In genomic region chr22:43828711-43829447, GRCh38 we compare ENCODE assay signal across 10 cellular contexts. TPM values are rescaled to one million over a fixed set of nuclear protein-coding genes. Genes with fewer than 3 reads are reported as not detected.
DNase-seq lines count a peak whose midpoint lies in the region; ATAC-seq and TF ChIP-seq lines count a peak whose summit lies in the region.
"Had no signal": no experiment of that assay in that cellular context is flagged by ENCODE, and none has a peak within 500 bp of the region (broad histone marks: within the 10 kb centered on the region; RNA-seq: fewer than 3 reads in every experiment).

No MANE protein-coding gene starts in this region.

- H3K9me3 ChIP-seq in IMR-90 (ENCODE audit: control insufficient read depth, insufficient read depth, low read length) = no peaks in the 10 kb centered on the region

- no peak for TF ChIP-seq RAD21 in IMR-90 (IDR thresholded peaks at IDR 0.05; ENCODE audit: low read length)

- TF ChIP-seq CTCF in IMR-90 (conservative IDR thresholded peaks at IDR 0.05; ENCODE audit: low read depth, low read length) = peak; percentile 32; the same call in 1 of the 2 replicates
- TF ChIP-seq CTCF in chondrocyte (IDR thresholded peaks at IDR 0.05) = peak; percentile 61

- BruUV-seq in IMR-90 (replicated peaks; lab: Mats Ljungman, UMichigan) = no TSS peak

- peaks cover 44% of the 10 kb centered on the region for H3K4me1 ChIP-seq in IMR-90 (ENCODE audit: control insufficient read depth, insufficient read depth, low read length)

- H3K14ac ChIP-seq in IMR-90 (replicated peaks; ENCODE audit: low read depth, low read length) = no peak overlapping the region

- peak overlapping the region; percentile 56; the same call in 1 of the 2 replicates for H4K91ac ChIP-seq in IMR-90 (ENCODE audit: insufficient read depth, low read depth, low read length)

- WGBS in IMR-90 (ENCODE audit: extremely low coverage in 2 of 2, insufficient read length in 1 of 2), 2 experiments = 36% methylated on average over 4 of the region's 19 CpGs; no CpG with 5 or more reads in 1 of the 2 experiments

- H3K79me1 ChIP-seq in IMR-90 (ENCODE audit: low read depth in 1 of 2, low read length in 2 of 2) = no peaks in the 10 kb centered on the region

- peak overlapping the region; percentile 21; the same call in 1 of the 2 replicates for H2BK20ac ChIP-seq in IMR-90 (ENCODE audit: low read depth, low read length)

- TF ChIP-seq POLR2A in IMR-90 (IDR thresholded peaks at IDR 0.05; ENCODE audit: low read depth, low read length) = no peak

- H4K20me1 ChIP-seq in IMR-90 (ENCODE audit: insufficient read depth, low read length) = no peaks in the 10 kb centered on the region; the same call in 1 of the 2 replicates

- H2AK5ac ChIP-seq in IMR-90 (ENCODE audit: low read depth, low read length) = peak overlapping the region; percentile 73; the same call in 1 of the 2 replicates

- dilution Hi-C loops in IMR-90 (cut with HindIII; ENCODE audit: low sequenced_read_pairs, unreplicated experiment) = no loop called here

- H3K27me3 Mint-ChIP-seq in chondrocyte (ENCODE audit: low read depth) = no peaks in the 10 kb centered on the region

- no peak overlapping the region for H3K4me3 Mint-ChIP-seq in chondrocyte (ENCODE audit: unreplicated experiment)

- peak overlapping the region; percentile 60 for H2BK120ac ChIP-seq in IMR-90 (ENCODE audit: low read depth, low read length)

- H2AFZ ChIP-seq in IMR-90 (replicated peaks; ENCODE audit: low read length, poor library complexity) = peak overlapping the region; percentile 73

- intact Hi-C loops in IMR-90 (cut with micrococcal nuclease) = no loop called here

- peak overlapping the region; percentile 11; the same call in 1 of the 2 replicates for H3K4me2 ChIP-seq in IMR-90 (ENCODE audit: low read depth, low read length)

- CTCF ChIA-PET in IMR-90 (lab: Yijun Ruan, JAX) = interaction anchor here (0.5 kb wide), 1 partner anchor 134 kb away, joined by 4 read pairs; no protein-coding TSS in a partner anchor

- peak overlapping the region; percentile 56 for H2BK5ac ChIP-seq in IMR-90 (ENCODE audit: low read depth, low read length, poor library complexity, severe bottlenecking)

- peak overlapping the region; percentile 57 for H3K4ac ChIP-seq in IMR-90 (ENCODE audit: low read depth, low read length)

- in situ Hi-C loops in IMR-90 (cut with MboI; ENCODE audit: low sequenced_read_pairs) = no loop called here

- 0 out of 2 replicates have a peak overlapping the region, but pooled peaks have one; percentile 18 for H3K23ac ChIP-seq in IMR-90 (ENCODE audit: low read depth, low read length)

- POLR2A ChIA-PET in IMR-90 (lab: Charles Lee; ENCODE audit: unreplicated experiment) = no interaction called here

- DNase-seq in IMR-90 = peak; percentile 81
- DNase-seq in chondrocyte (ENCODE audit: low spot score) = no peak
- peak; percentile 60 for DNase-seq in iPS-NIHi7 (ENCODE audit: extremely low spot score)
- no peak for DNase-seq in activated naive CD4-positive, alpha-beta T cell (lab: John Stamatoyannopoulos, UW)
- DNase-seq: NCI-H1930; stimulated activated CD4-positive, alpha-beta T cell treated with anti-CD3 and anti-CD28 coated beads, Interleukin-15, amount 100 ng/mL, for 24 hours had no signal

- H3K27me3 ChIP-seq in IMR-90 (ENCODE audit: control insufficient read depth, insufficient read depth, low read length) = no peaks in the 10 kb centered on the region

- no peaks in the 10 kb centered on the region for H3K9me3 Mint-ChIP-seq in chondrocyte (ENCODE audit: low read depth)

- no peaks in the 10 kb centered on the region for H3K36me3 Mint-ChIP-seq in chondrocyte (ENCODE audit: low read depth)

- H3K27ac Mint-ChIP-seq in chondrocyte (ENCODE audit: unreplicated experiment) = peak overlapping the region; percentile 67

- no peak overlapping the region for H2AK9ac ChIP-seq in IMR-90 (replicated peaks; ENCODE audit: low read depth, low read length, poor library complexity)

- peak overlapping the region; percentile 15 to 77; a peak in 3 of 4 replicates for H4K8ac ChIP-seq in IMR-90 (ENCODE audit: low read depth in 2 of 2, low read length in 2 of 2)

- H3K9me1 ChIP-seq in IMR-90 (ENCODE audit: insufficient read depth, low read length) = peaks cover 13% of the 10 kb centered on the region

- no peak overlapping the region for H3K56ac ChIP-seq in IMR-90 (ENCODE audit: extremely low read depth, insufficient read depth, low read length)

- H3K18ac ChIP-seq in IMR-90 (ENCODE audit: low read depth, low read length) = peak overlapping the region; percentile 22

- peaks cover 47% of the 10 kb centered on the region for H3K4me1 Mint-ChIP-seq in chondrocyte (ENCODE audit: low read depth)

- ATAC-seq in IMR-90 (ENCODE audit: low read depth) = peak; percentile 62
- no peak for ATAC-seq in HG02870 (IDR thresholded peaks at IDR 0.05; ENCODE audit: unreplicated experiment)
- no peak for ATAC-seq in HG03097 (IDR thresholded peaks at IDR 0.05; ENCODE audit: low FRiP score, unreplicated experiment)
- ATAC-seq in GM18868 (IDR thresholded peaks at IDR 0.05; ENCODE audit: unreplicated experiment) = no peak

- H3K9ac ChIP-seq in IMR-90 (ENCODE audit: low read depth, low read length) = no peak overlapping the region

- H3K27ac ChIP-seq in IMR-90 (ENCODE audit: insufficient read depth, low read length) (peak overlapping the region; percentile 69), temporal lobe (ENCODE audit: low read depth, low read length) (peak overlapping the region; percentile 44)

- H2BK15ac ChIP-seq in IMR-90 (ENCODE audit: low read depth, low read length) = no peak overlapping the region

- H3K36me3 ChIP-seq in IMR-90 (ENCODE audit: control insufficient read depth, insufficient read depth, low read length) = no peaks in the 10 kb centered on the region

- H4K5ac ChIP-seq in IMR-90 (ENCODE audit: low read depth, low read length) = peak overlapping the region; percentile 31; the same call in 1 of the 2 replicates

- H3K4me3 ChIP-seq in IMR-90 (ENCODE audit: insufficient read depth, low read depth, low read length) = no peak overlapping the region

TF ChIP-seq in IMR-90, 13 proteins besides CTCF, POLR2A, EP300 and RAD21:
- TF ChIP-seq RCOR1 (IDR thresholded peaks at IDR 0.05; ENCODE audit: insufficient replicate concordance, low read length) = no peak
- no peak for TF ChIP-seq ELK1 (IDR thresholded peaks at IDR 0.05; ENCODE audit: borderline replicate concordance, low read depth, low read length)
- no peak for TF ChIP-seq NFE2L2 (IDR thresholded peaks at IDR 0.05; ENCODE audit: low read depth, low read length)
- TF ChIP-seq MAZ (IDR thresholded peaks at IDR 0.05; ENCODE audit: borderline replicate concordance, low read depth, low read length) = no peak; the same call in 1 of the 2 replicates
- no peak for TF ChIP-seq MXI1 (IDR thresholded peaks at IDR 0.05; ENCODE audit: borderline replicate concordance, low read depth, low read length)
- TF ChIP-seq RFX5 (IDR thresholded peaks at IDR 0.05; ENCODE audit: low read depth, low read length) = no peak
- TF ChIP-seq, protein P1, sequence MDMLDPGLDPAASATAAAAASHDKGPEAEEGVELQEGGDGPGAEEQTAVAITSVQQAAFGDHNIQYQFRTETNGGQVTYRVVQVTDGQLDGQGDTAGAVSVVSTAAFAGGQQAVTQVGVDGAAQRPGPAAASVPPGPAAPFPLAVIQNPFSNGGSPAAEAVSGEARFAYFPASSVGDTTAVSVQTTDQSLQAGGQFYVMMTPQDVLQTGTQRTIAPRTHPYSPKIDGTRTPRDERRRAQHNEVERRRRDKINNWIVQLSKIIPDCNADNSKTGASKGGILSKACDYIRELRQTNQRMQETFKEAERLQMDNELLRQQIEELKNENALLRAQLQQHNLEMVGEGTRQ (IDR thresholded peaks at IDR 0.05; ENCODE audit: low read depth, low read length) = no peak
- no peak for TF ChIP-seq BHLHE40 (IDR thresholded peaks at IDR 0.05; ENCODE audit: low read depth, low read length)
- no peak for TF ChIP-seq MAFK (IDR thresholded peaks at IDR 0.05; ENCODE audit: low read depth, low read length)
- no peak for TF ChIP-seq FOS (IDR thresholded peaks at IDR 0.05; ENCODE audit: low read depth, low read length)
- TF ChIP-seq CHD1 (IDR thresholded peaks at IDR 0.05; ENCODE audit: low read depth, low read length) = no peak
- no peak for TF ChIP-seq SMC3 (IDR thresholded peaks at IDR 0.05; ENCODE audit: low read depth, low read length)
- TF ChIP-seq CEBPB (IDR thresholded peaks at IDR 0.05; ENCODE audit: low read depth, low read length) = no peak

RNA-seq across cellular contexts. Expression of gene EFCAB6, which starts 16.8 kb away (rescaled TPM):
- total RNA-seq in IMR-90 (2012; rRNA removed) (1.1 TPM in 2 replicates), chondrocyte (0.49 to 1.5 TPM (median 1.1 TPM) in 3 replicates), temporal lobe (7.6 TPM)
- 0.30 and 0.44 TPM in 2 replicates for polyA plus RNA-seq in IMR-90 (2012; rRNA removed)
- 0.15 and 0.18 TPM in 2 replicates for polyA plus RNA-seq in IMR-90 (2012; cell fraction: cytosol; rRNA removed)
- polyA plus RNA-seq in IMR-90 (2012; cell fraction: nucleus; rRNA removed; ENCODE audit: low replicate concordance) = 0.08 and 0.49 TPM in 2 replicates

RNA-seq across cellular contexts. Expression of gene SULT4A1, which starts 33.4 kb away (rescaled TPM):
- 1.1 TPM in 2 replicates for total RNA-seq in IMR-90 (2012; rRNA removed)
- polyA plus RNA-seq in IMR-90 (2012; rRNA removed) = 4.8 and 5.2 TPM in 2 replicates
- 1.5 and 2.4 TPM in 2 replicates for polyA plus RNA-seq in IMR-90 (2012; cell fraction: cytosol; rRNA removed)
- 41.6 and 44.7 TPM in 2 replicates for polyA plus RNA-seq in IMR-90 (2012; cell fraction: nucleus; rRNA removed; ENCODE audit: low replicate concordance)
- 0.68 to 3.3 TPM (median 2.9 TPM) in 3 replicates for total RNA-seq in chondrocyte
- 35.2 TPM for total RNA-seq in temporal lobe

Comparison
In these comparisons a context has a peak if more than half of its experiments do, and no peak if none do; other contexts are left out.
1. DNase-seq: peak in IMR-90 (single experiment) and iPS-NIHi7 (single experiment); none in chondrocyte (single experiment) and activated naive CD4-positive, alpha-beta T cell (0 of 4).